24 cellular contexts compared by ENCODE assay signal in the genomic region with DNA sequence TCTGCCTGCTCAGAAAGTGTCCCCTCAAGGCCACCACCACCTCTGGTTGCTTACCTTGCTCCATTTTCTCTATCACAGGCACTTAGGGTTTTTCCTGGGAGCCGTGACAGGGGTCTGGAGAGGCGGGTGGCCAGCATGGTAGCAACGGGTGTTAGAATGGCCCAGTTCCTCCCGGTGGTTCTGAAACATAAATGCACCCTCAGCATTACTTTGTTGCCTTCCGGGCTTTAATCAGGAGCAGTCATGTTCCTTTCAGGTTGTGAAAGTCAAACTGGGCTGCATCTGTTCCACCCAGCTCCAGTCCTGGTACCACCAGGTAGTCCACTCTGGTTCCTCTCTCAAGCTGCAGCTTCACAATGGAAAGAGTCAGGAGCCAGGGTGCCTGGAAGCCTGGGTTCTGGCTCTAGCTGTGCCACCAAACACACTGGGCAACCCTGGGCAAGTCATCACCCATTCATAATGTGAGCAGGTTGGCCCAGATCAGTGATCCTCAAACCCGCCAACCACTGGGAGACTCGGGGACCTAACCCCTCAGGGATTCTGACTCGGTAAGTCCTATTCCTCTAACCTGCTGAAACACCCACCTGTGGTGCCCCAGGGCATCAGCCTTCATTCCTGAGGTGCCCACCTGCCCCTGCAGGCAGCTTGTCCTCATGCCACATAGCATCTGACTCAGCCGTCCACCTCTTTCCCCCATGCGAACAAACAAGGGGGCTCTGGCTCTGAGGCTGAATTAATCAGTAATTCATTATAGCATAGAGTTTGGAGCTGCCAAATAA. TPM values are rescaled to one million over a fixed set of nuclear protein-coding genes. Genes with fewer than 3 reads are reported as not detected.
A peak's percentile ranks its signal among the peaks of the same experiment; 100 is the strongest.
DNase-seq lines count a peak whose midpoint lies in the region; ATAC-seq and TF ChIP-seq lines count a peak whose summit lies in the region.
"Had no signal": no experiment of that assay in that cellular context is flagged by ENCODE, and none has a peak within 500 bp of the region (broad histone marks: within the 10 kb centered on the region; RNA-seq: fewer than 3 reads in every experiment).

No MANE protein-coding gene starts in this region.

- H3K4me1 Mint-ChIP-seq in MCF 10A (ENCODE audit: insufficient read depth, unreplicated experiment), result peaks cover 4% of the 10 kb centered on the region
- H3K4me1 Mint-ChIP-seq in naive thymus-derived CD8-positive, alpha-beta T cell, result peaks cover 0 to 16% (median 8%) of the 10 kb centered on the region in 4 donors
- H3K4me1 Mint-ChIP-seq: activated CD4-positive, alpha-beta T cell treated with anti-CD3 and anti-CD28 coated beads for 36 hours had no signal

- H3K9me3 ChIP-seq in mammary epithelial cell (replicated peaks; ENCODE audit: insufficient read depth, low read length) (no peaks in the 10 kb centered on the region), esophagus (ENCODE audit: control insufficient read depth in 2 of 2, insufficient read depth in 1 of 2, low read depth in 1 of 2, low read length in 1 of 2) (no peaks in the 10 kb centered on the region), neutrophil (no peaks in the 10 kb centered on the region)
- H3K9me3 ChIP-seq: body of pancreas, left ventricle myocardium inferior had no signal

- H3K4me3 Mint-ChIP-seq in MCF 10A (ENCODE audit: unreplicated experiment), result no peak overlapping the region
- H3K4me3 Mint-ChIP-seq in naive thymus-derived CD8-positive, alpha-beta T cell, result no peak overlapping the region
- H3K4me3 Mint-ChIP-seq: activated CD4-positive, alpha-beta T cell treated with anti-CD3 and anti-CD28 coated beads for 36 hours; CD4-positive, alpha-beta memory T cell; central memory CD8-positive, alpha-beta T cell had no signal

- H3K27me3 Mint-ChIP-seq in MCF 10A (ENCODE audit: insufficient read depth, unreplicated experiment), result no peaks in the 10 kb centered on the region
- H3K27me3 Mint-ChIP-seq in naive thymus-derived CD8-positive, alpha-beta T cell, result no peaks in the 10 kb centered on the region
- H3K27me3 Mint-ChIP-seq: activated CD4-positive, alpha-beta T cell treated with anti-CD3 and anti-CD28 coated beads for 36 hours; CD4-positive, alpha-beta memory T cell; central memory CD8-positive, alpha-beta T cell; IgD-negative memory B cell had no signal

- H4K20me1 ChIP-seq in mammary epithelial cell (ENCODE audit: insufficient read depth, low read length), result no peaks in the 10 kb centered on the region

- H3K9me3 Mint-ChIP-seq in MCF 10A (ENCODE audit: unreplicated experiment), result no peaks in the 10 kb centered on the region
- H3K9me3 Mint-ChIP-seq in naive thymus-derived CD8-positive, alpha-beta T cell, result no peaks in the 10 kb centered on the region
- H3K9me3 Mint-ChIP-seq: CD4-positive, alpha-beta memory T cell; central memory CD8-positive, alpha-beta T cell; IgD-negative memory B cell had no signal

- CTCF ChIA-PET in mammary epithelial cell (lab: Charles Lee; ENCODE audit: low non-redundant PET) (no interaction called here), MCF 10A (lab: Yijun Ruan, JAX) (no interaction called here)

- DNase-seq in mammary epithelial cell (peak; percentile 16), MCF 10A (ENCODE audit: unreplicated experiment) (no peak), cerebellar nuclear complex (lab: John Stamatoyannopoulos, UW) (no peak), NCI-H1105 treated with DMSO at 0.1 percent for 48 hours (lab: John Stamatoyannopoulos, UW) (no peak)
- no peak for DNase-seq in naive thymus-derived CD8-positive, alpha-beta T cell
- DNase-seq in activated naive CD4-positive, alpha-beta T cell treated with Interleukin-2 at 50 U/mL for 16 hours, result no peak
- DNase-seq: activated CD4-positive, alpha-beta T cell treated with anti-CD3 and anti-CD28 coated beads for 36 hours; activated naive CD4-positive, alpha-beta T cell treated with anti-CD3 and anti-CD28 coated beads, Interleukin-2, amount 50 U/mL, for 16 hours; CD4-positive, alpha-beta memory T cell; dorsolateral prefrontal cortex; left ventricle myocardium inferior; NCI-H1048; NCI-H1694 treated with DMSO at 0.1 percent for 48 hours; SIG-M5; stimulated activated CD4-positive, alpha-beta T cell treated with anti-CD3 and anti-CD28 coated beads, Interleukin-4, amount 100 ng/mL, for 4 hours; SW 1271; T-helper 9 cell had no signal

- H3K4me3 ChIP-seq in mammary epithelial cell (replicated peaks in 1 of 3; ENCODE audit: insufficient read depth in 1 of 3, low read depth in 2 of 3, low read length in 3 of 3) (no peak overlapping the region), esophagus (ENCODE audit: low read depth in 1 of 2, low read length in 2 of 2) (peak overlapping the region; percentile 20 to 26), neutrophil (ENCODE audit: low read depth in 1 of 2, low read length in 1 of 2) (no peak overlapping the region)
- H3K4me3 ChIP-seq: body of pancreas, dorsolateral prefrontal cortex, left ventricle myocardium inferior had no signal

- no peak overlapping the region for H2AFZ ChIP-seq in mammary epithelial cell (ENCODE audit: low read depth, low read length)

- H3K36me3 Mint-ChIP-seq in MCF 10A (ENCODE audit: insufficient read depth, unreplicated experiment), result peaks cover 24% of the 10 kb centered on the region
- peaks cover 0 to 55% (median 11%) of the 10 kb centered on the region in 3 donors for H3K36me3 Mint-ChIP-seq in naive thymus-derived CD8-positive, alpha-beta T cell

- H3K79me2 ChIP-seq in mammary epithelial cell (ENCODE audit: insufficient read depth, low read length), result peaks cover 17% of the 10 kb centered on the region

- dilution Hi-C loops in mammary epithelial cell (cut with HindIII; ENCODE audit: low sequenced_read_pairs), result no loop called here

- ATAC-seq in naive thymus-derived CD8-positive, alpha-beta T cell, result no peak
- ATAC-seq: activated CD4-positive, alpha-beta T cell treated with anti-CD3 and anti-CD28 coated beads for 36 hours; sciatic nerve had no signal

- H3K27ac Mint-ChIP-seq in MCF 10A (ENCODE audit: low read depth, unreplicated experiment), result no peak overlapping the region
- H3K27ac Mint-ChIP-seq in naive thymus-derived CD8-positive, alpha-beta T cell, result peak overlapping the region in 1 of 10 donors; percentile 40
- H3K27ac Mint-ChIP-seq: IgD-negative memory B cell had no signal

- H3K4me2 ChIP-seq in mammary epithelial cell (ENCODE audit: insufficient read depth, low read depth, low read length), result no peak overlapping the region

- no peaks in the 10 kb centered on the region for H3K27me3 ChIP-seq in mammary epithelial cell (ENCODE audit: insufficient read depth, low read length)
- no peaks in the 10 kb centered on the region for H3K27me3 ChIP-seq in esophagus (ENCODE audit: control insufficient read depth in 1 of 2, insufficient read depth in 2 of 2, low read length in 2 of 2)
- no peaks in the 10 kb centered on the region for H3K27me3 ChIP-seq in neutrophil
- H3K27me3 ChIP-seq: body of pancreas, dorsolateral prefrontal cortex had no signal

- no peak for TF ChIP-seq CTCF in mammary epithelial cell (conservative IDR thresholded peaks at IDR 0.05 in 1 of 2, IDR thresholded peaks at IDR 0.05 in 1 of 2; ENCODE audit: extremely low read depth in 1 of 2, insufficient read depth in 1 of 2, low read depth in 1 of 2, low read length in 2 of 2)
- TF ChIP-seq CTCF in MCF 10A (IDR thresholded peaks at IDR 0.05; ENCODE audit: unreplicated experiment), result no peak
- TF ChIP-seq CTCF in neutrophil (IDR thresholded peaks at IDR 0.05), result no peak

- BruUV-seq in mammary epithelial cell (replicated peaks; lab: Mats Ljungman, UMichigan), result no TSS peak
- no TSS peak for BruUV-seq in MCF 10A (replicated peaks; lab: Mats Ljungman, UMichigan)

- no peak overlapping the region for H3K27ac ChIP-seq in mammary epithelial cell (ENCODE audit: insufficient read depth, low read depth, low read length)
- peak overlapping the region; percentile 85 to 97 for H3K27ac ChIP-seq in esophagus (ENCODE audit: low read depth in 2 of 2, low read length in 1 of 2)
- H3K27ac ChIP-seq in neutrophil, result peak overlapping the region; percentile 68
- H3K27ac ChIP-seq: left ventricle myocardium inferior, VCaP had no signal

- 71% methylated on average over 5 of the region's 10 CpGs for WGBS in mammary epithelial cell (ENCODE audit: low coverage, missing lambda C conversion rate)
- 57 to 68% methylated on average over 10 of the region's 10 CpGs for WGBS in esophagus, 2 donors

- no peak overlapping the region for H3K9ac ChIP-seq in mammary epithelial cell (ENCODE audit: insufficient read depth, low read length)

- H3K36me3 ChIP-seq in mammary epithelial cell (ENCODE audit: insufficient read depth, low read length), result no peaks in the 10 kb centered on the region
- H3K36me3 ChIP-seq in esophagus (ENCODE audit: control insufficient read depth in 2 of 2, insufficient read depth in 2 of 2, low read length in 1 of 2), result peaks cover 0 to 4% of the 10 kb centered on the region in 2 donors
- peaks cover 5% of the 10 kb centered on the region for H3K36me3 ChIP-seq in neutrophil
- H3K36me3 ChIP-seq: left ventricle myocardium inferior had no signal

- in situ Hi-C loops in mammary epithelial cell (cut with MboI; ENCODE audit: low sequenced_read_pairs in 2 of 2), result no loop called here

- POLR2A ChIA-PET in MCF 10A (lab: Yijun Ruan, JAX), result no interaction called here
- POLR2A ChIA-PET in naive thymus-derived CD8-positive, alpha-beta T cell (lab: Charles Lee), result no interaction called here

- intact Hi-C loops in mammary epithelial cell (cut with micrococcal nuclease), result no loop called here
- intact Hi-C loops in MCF 10A (cut with micrococcal nuclease), result no loop called here

- H3K4me1 ChIP-seq in mammary epithelial cell (ENCODE audit: insufficient read depth, low read length) (peaks cover 5% of the 10 kb centered on the region), esophagus (ENCODE audit: control insufficient read depth in 2 of 2, insufficient read depth in 2 of 2, low read length in 1 of 2) (peaks cover 4 to 25% of the 10 kb centered on the region in 2 donors), neutrophil (ENCODE audit: control insufficient read depth in 1 of 2, insufficient read depth in 1 of 2, low read depth in 1 of 2, low read length in 1 of 2) (peaks cover 45 to 50% of the 10 kb centered on the region in 2 experiments)

RNA-seq across cellular contexts. Expression of a gene that starts 9.3 kb away (rescaled TPM):
- total RNA-seq in mammary epithelial cell, result 10 to 100 TPM in 1 of 2 donors, 1 to 10 TPM in 1; 2.8 to 22.5 TPM
- 29.2 TPM for polyA plus RNA-seq in mammary epithelial cell
- polyA minus RNA-seq in mammary epithelial cell, result 15.2 TPM
- 38.6 and 41.9 TPM in 2 replicates for total RNA-seq in MCF 10A (2022)
- 10 to 100 TPM; 49.5 to 59.9 TPM for polyA plus RNA-seq in esophagus
- 10 to 100 TPM; 77.7 to 79.0 TPM for total RNA-seq in naive thymus-derived CD8-positive, alpha-beta T cell
- polyA plus RNA-seq in naive thymus-derived CD8-positive, alpha-beta T cell, result 10 to 100 TPM; 19.1 to 30.9 (median 26.6) TPM

Comparison
In these comparisons a context has a peak if more than half of its experiments do, and no peak if none do; other contexts are left out.
1. H3K4me3 ChIP-seq: peak in esophagus (2 of 2); none in mammary epithelial cell (0 of 3) and neutrophil (0 of 2).